ENCODE assay signal across 10 cellular contexts in genomic region chr9:106861585-106862114, GRCh38. TPM values are rescaled to one million over a fixed set of nuclear protein-coding genes. Genes with fewer than 3 reads are reported as not detected.
DNase-seq lines count a peak whose midpoint lies in the region; ATAC-seq, FAIRE-seq and TF ChIP-seq lines count a peak whose summit lies in the region.
"Had no signal": no experiment of that assay in that cellular context is flagged by ENCODE, and none has a peak within 500 bp of the region (broad histone marks: within the 10 kb centered on the region; RNA-seq: fewer than 3 reads in every experiment).

No MANE protein-coding gene starts in this region.

- H3K4me3 ChIP-seq in liver (ENCODE audit: low read depth in 1 of 3, low read length in 3 of 3) = peak overlapping the region in 2 of 3 donors; percentile 38 to 50
- H3K4me3 ChIP-seq in HepG2 (replicated peaks in 1 of 3; ENCODE audit: insufficient read depth in 1 of 3, low read depth in 2 of 3, low read length in 3 of 3) = no peak overlapping the region
- peak overlapping the region; percentile 97 for H3K4me3 ChIP-seq in endodermal cell (ENCODE audit: low read length)
- H3K4me3 ChIP-seq in naive thymus-derived CD4-positive, alpha-beta T cell (ENCODE audit: low read length) = no peak overlapping the region
- H3K4me3 ChIP-seq in CD8-positive, alpha-beta memory T cell (ENCODE audit: low read length) = no peak overlapping the region
- H3K4me3 ChIP-seq: SK-N-MC had no signal

- peak overlapping the region; percentile 79 for H3K27ac Mint-ChIP-seq in endodermal cell
- peak overlapping the region in 1 of 9 donors; percentile 24 for H3K27ac Mint-ChIP-seq in naive thymus-derived CD4-positive, alpha-beta T cell
- H3K27ac Mint-ChIP-seq in CD8-positive, alpha-beta memory T cell = no peak overlapping the region

- H3K4me3 Mint-ChIP-seq in endodermal cell = peak overlapping the region; percentile 92
- peak overlapping the region; percentile 42 to 95 (median 58) for H3K4me3 Mint-ChIP-seq in naive thymus-derived CD4-positive, alpha-beta T cell
- peak overlapping the region in 2 of 7 donors; percentile 19 to 29 for H3K4me3 Mint-ChIP-seq in CD8-positive, alpha-beta memory T cell

- no peaks in the 10 kb centered on the region for H3K36me3 ChIP-seq in liver (ENCODE audit: control insufficient read depth in 4 of 4, insufficient read depth in 3 of 4, low read depth in 1 of 4, low read length in 3 of 4)
- no peaks in the 10 kb centered on the region for H3K36me3 ChIP-seq in HepG2 (replicated peaks in 1 of 2; ENCODE audit: control insufficient read depth in 1 of 2, insufficient read depth in 2 of 2, low read length in 2 of 2)
- no peaks in the 10 kb centered on the region for H3K36me3 ChIP-seq in endodermal cell (ENCODE audit: control insufficient read depth, insufficient read depth, low read length)
- H3K36me3 ChIP-seq in naive thymus-derived CD4-positive, alpha-beta T cell (ENCODE audit: control insufficient read depth in 2 of 3, insufficient read depth in 3 of 3, low read length in 3 of 3) = no peaks in the 10 kb centered on the region
- H3K36me3 ChIP-seq in CD8-positive, alpha-beta memory T cell (ENCODE audit: insufficient read depth, low read length) = no peaks in the 10 kb centered on the region

- H3K79me2 ChIP-seq in HepG2 (ENCODE audit: insufficient read depth, low read length) = no peaks in the 10 kb centered on the region

- FAIRE-seq in HepG2 (lab: Jason Lieb, UNC) = no peak

- peak overlapping the region; percentile 24 to 27 for H3K9ac ChIP-seq in liver (ENCODE audit: low read depth in 1 of 2, low read length in 2 of 2)
- H3K9ac ChIP-seq in HepG2 (ENCODE audit: insufficient read depth, low read depth, low read length) = no peak overlapping the region
- H3K9ac ChIP-seq in endodermal cell (ENCODE audit: extremely low read depth, low read length, poor library complexity, severe bottlenecking) = peak overlapping the region; percentile 56

- H3K4me1 Mint-ChIP-seq in endodermal cell = peaks cover 26% of the 10 kb centered on the region
- H3K4me1 Mint-ChIP-seq in naive thymus-derived CD4-positive, alpha-beta T cell = peaks cover 15 to 52% (median 35%) of the 10 kb centered on the region in 7 donors
- peaks cover 4 to 10% (median 9%) of the 10 kb centered on the region in 3 donors for H3K4me1 Mint-ChIP-seq in CD8-positive, alpha-beta memory T cell

- H3K27ac ChIP-seq in liver (ENCODE audit: low read depth in 1 of 2, low read length in 2 of 2) (peak overlapping the region; percentile 73 to 80), HepG2 (ENCODE audit: extremely low read length, insufficient read depth, low read length) (no peak overlapping the region), endodermal cell (ENCODE audit: low read depth, low read length) (peak overlapping the region; percentile 86)
- H3K27ac ChIP-seq in naive thymus-derived CD4-positive, alpha-beta T cell (ENCODE audit: low read depth, low read length) = no peak overlapping the region
- H3K27ac ChIP-seq in CD8-positive, alpha-beta memory T cell (ENCODE audit: low read depth, low read length) = no peak overlapping the region
- H3K27ac ChIP-seq: SK-N-MC had no signal

- CTCF ChIA-PET in HepG2 (lab: Yijun Ruan, JAX; ENCODE audit: low intra/inter-chr PET ratio, low total read pairs) = no interaction called here
- CTCF ChIA-PET in naive thymus-derived CD4-positive, alpha-beta T cell (lab: Charles Lee) = no interaction called here
- CTCF ChIA-PET in CD8-positive, alpha-beta memory T cell (lab: Charles Lee) = no interaction called here

- BruUV-seq in HepG2 (replicated peaks; lab: Mats Ljungman, UMichigan) = no TSS peak

- no peak for TF ChIP-seq POLR2A in HepG2 (IDR thresholded peaks at IDR 0.05; ENCODE audit: insufficient read depth in 1 of 2, low read depth in 2 of 2, low read length in 2 of 2)

- in situ Hi-C loops in HepG2 (cut with HindIII; ENCODE audit: extremely low pct_ligation_motif_present, low pct_unique_long_range_greater_than_20kb) = no loop called here

- WGBS in liver = 3% methylated on average over 15 of the region's 15 CpGs
- WGBS in HepG2 (ENCODE audit: low lambda C conversion rate) = 19% methylated on average over 15 of the region's 15 CpGs
- WGBS in endodermal cell (ENCODE audit: insufficient coverage in 1 of 2, insufficient read length in 1 of 2), 2 experiments = 0% methylated on average over 4 to 14 of the region's 15 CpGs

- peaks cover 5% of the 10 kb centered on the region for H3K36me3 Mint-ChIP-seq in endodermal cell (ENCODE audit: low read depth)
- peaks cover 0 to 10% (median 5%) of the 10 kb centered on the region in 5 donors for H3K36me3 Mint-ChIP-seq in naive thymus-derived CD4-positive, alpha-beta T cell
- H3K36me3 Mint-ChIP-seq in CD8-positive, alpha-beta memory T cell = no peaks in the 10 kb centered on the region

- no peak overlapping the region for H2AFZ ChIP-seq in HepG2 (ENCODE audit: low read length)

- no peaks in the 10 kb centered on the region for H3K9me3 Mint-ChIP-seq in endodermal cell
- peaks cover 0 to 27% (median 6%) of the 10 kb centered on the region in 11 donors for H3K9me3 Mint-ChIP-seq in naive thymus-derived CD4-positive, alpha-beta T cell
- H3K9me3 Mint-ChIP-seq in CD8-positive, alpha-beta memory T cell = peaks cover 10 to 37% (median 16%) of the 10 kb centered on the region in 5 donors

- TF ChIP-seq CTCF in liver (IDR thresholded peaks at IDR 0.05; ENCODE audit: low read depth, low read length, missing input control) = no peak
- no peak for TF ChIP-seq CTCF in HepG2 (CRISPR knock-in tag; IDR thresholded peaks at IDR 0.05)
- TF ChIP-seq CTCF in endodermal cell (conservative IDR thresholded peaks at IDR 0.05) = peak; percentile 9

- TF ChIP-seq RAD21 in liver (IDR thresholded peaks at IDR 0.05) = no peak
- TF ChIP-seq RAD21 in HepG2 (CRISPR knock-in tag; IDR thresholded peaks at IDR 0.05) = no peak

- H3K4me1 ChIP-seq in liver (ENCODE audit: control insufficient read depth in 4 of 4, insufficient read depth in 4 of 4, low read length in 3 of 4) (peaks cover 8 to 48% (median 33%) of the 10 kb centered on the region in 4 donors), HepG2 (ENCODE audit: insufficient read depth, low read length) (no peaks in the 10 kb centered on the region), endodermal cell (ENCODE audit: control insufficient read depth, insufficient read depth, low read length) (peaks cover 3% of the 10 kb centered on the region)
- H3K4me1 ChIP-seq in naive thymus-derived CD4-positive, alpha-beta T cell (ENCODE audit: control insufficient read depth in 2 of 2, insufficient read depth in 2 of 2, low read length in 2 of 2) = no peaks in the 10 kb centered on the region
- peaks cover 5% of the 10 kb centered on the region for H3K4me1 ChIP-seq in CD8-positive, alpha-beta memory T cell (ENCODE audit: insufficient read depth, low read length)

- H4K20me1 ChIP-seq in HepG2 (ENCODE audit: insufficient read depth, low read length) = no peaks in the 10 kb centered on the region

- TF ChIP-seq EP300 in HepG2 (IDR thresholded peaks at IDR 0.05; ENCODE audit: low read depth in 2 of 2, low read length in 2 of 2) (no peak), HepG2 (CRISPR knock-in tag; IDR thresholded peaks at IDR 0.05; ENCODE audit: borderline replicate concordance) (no peak)

- H3K27me3 Mint-ChIP-seq in endodermal cell (ENCODE audit: insufficient read depth) = peaks cover 24% of the 10 kb centered on the region
- peaks cover 79 to 83% (median 82%) of the 10 kb centered on the region in 5 donors for H3K27me3 Mint-ChIP-seq in naive thymus-derived CD4-positive, alpha-beta T cell
- H3K27me3 Mint-ChIP-seq in CD8-positive, alpha-beta memory T cell = peaks cover 37 to 67% of the 10 kb centered on the region in 2 donors

- H3K27me3 ChIP-seq in liver (ENCODE audit: control insufficient read depth in 4 of 4, insufficient read depth in 4 of 4, low read length in 3 of 4) (peaks cover 0 to 18% (median 9%) of the 10 kb centered on the region in 4 donors), HepG2 (ENCODE audit: control insufficient read depth in 1 of 2, insufficient read depth in 2 of 2, low read length in 2 of 2) (peaks cover 0 to 37% of the 10 kb centered on the region in 2 experiments; a peak in 3 of 5 replicates), endodermal cell (ENCODE audit: control insufficient read depth, insufficient read depth, low read length, poor library complexity, severe bottlenecking) (peaks cover 23% of the 10 kb centered on the region)
- H3K27me3 ChIP-seq in naive thymus-derived CD4-positive, alpha-beta T cell (ENCODE audit: control insufficient read depth in 2 of 2, insufficient read depth in 2 of 2, low read length in 2 of 2) = peaks cover 4 to 17% of the 10 kb centered on the region in 2 donors
- no peaks in the 10 kb centered on the region for H3K27me3 ChIP-seq in CD8-positive, alpha-beta memory T cell (ENCODE audit: insufficient read depth, low read length, poor library complexity, severe bottlenecking)

- POLR2A ChIA-PET in HepG2 (lab: Yijun Ruan, JAX) = no interaction called here
- POLR2A ChIA-PET in naive thymus-derived CD4-positive, alpha-beta T cell (lab: Charles Lee) = interaction anchor here (0.7 kb wide), 1 partner anchor 87 kb away, joined by 3 read pairs; no protein-coding TSS in a partner anchor
- POLR2A ChIA-PET in CD8-positive, alpha-beta memory T cell (lab: Charles Lee) = no interaction called here

- intact Hi-C loops in HepG2 (cut with micrococcal nuclease; ENCODE audit: unreplicated experiment) = no loop called here
- intact Hi-C loops in naive thymus-derived CD4-positive, alpha-beta T cell (cut with micrococcal nuclease) = loop anchor here in 1 of 2 donors (2.0 kb wide), 1 partner anchor 59 kb away; no protein-coding TSS in a partner anchor

- H3K9me3 ChIP-seq in liver (ENCODE audit: control insufficient read depth in 4 of 4, low read length in 3 of 4) (no peaks in the 10 kb centered on the region), HepG2 (ENCODE audit: low read length) (no peaks in the 10 kb centered on the region), endodermal cell (ENCODE audit: control insufficient read depth, low read length) (no peaks in the 10 kb centered on the region)
- no peaks in the 10 kb centered on the region for H3K9me3 ChIP-seq in naive thymus-derived CD4-positive, alpha-beta T cell (ENCODE audit: control insufficient read depth in 2 of 3, low read length in 3 of 3)
- no peaks in the 10 kb centered on the region for H3K9me3 ChIP-seq in CD8-positive, alpha-beta memory T cell (ENCODE audit: low read length)

- no peak for ATAC-seq in HepG2
- ATAC-seq in naive thymus-derived CD4-positive, alpha-beta T cell = no peak

- DNase-seq in HepG2 (ENCODE audit: low spot score) (no peak), endodermal cell (peak; percentile 54), GF-D8 (lab: John Stamatoyannopoulos, UW) (no peak)
- no peak for DNase-seq in naive thymus-derived CD4-positive, alpha-beta T cell
- no peak for DNase-seq in CD8-positive, alpha-beta memory T cell
- no peak for DNase-seq in stimulated activated naive CD4-positive, alpha-beta T cell treated with Interleukin-2 at 50 U/mL for 16 hours (lab: John Stamatoyannopoulos, UW)
- no peak for DNase-seq in activated CD4-positive, alpha-beta T cell treated with anti-CD3 and anti-CD28 coated beads for 4 hours
- DNase-seq: stimulated activated CD4-positive, alpha-beta T cell treated with anti-CD3 and anti-CD28 coated beads, Interleukin-4, amount 100 ng/mL, for 4 hours had no signal

- no peak overlapping the region for H3K4me2 ChIP-seq in HepG2 (ENCODE audit: low read depth, low read length)

RNA-seq across cellular contexts. Expression of gene ZNF462, which starts 1.3 kb away (rescaled TPM):
- 1 to 10 TPM; 2.0 to 2.1 TPM for total RNA-seq in liver
- polyA plus RNA-seq in liver = under 1 TPM; 0.35 to 0.78 TPM
- total RNA-seq in HepG2 (2016; rRNA removed; fragmentation: Illumina TruSeq; extraction: Trizol) = not detected in 2 replicates
- not detected in 2 replicates for total RNA-seq in HepG2 (2016; cell fraction: cytosol; rRNA removed; fragmentation: Illumina TruSeq; extraction: Trizol; ENCODE audit: low read depth)
- total RNA-seq in HepG2 (2016; cell fraction: insoluble cytoplasmic fraction; rRNA removed; fragmentation: Illumina TruSeq; extraction: Trizol) = not detected in 2 replicates
- not detected in 2 replicates for total RNA-seq in HepG2 (2016; cell fraction: membrane; rRNA removed; fragmentation: Illumina TruSeq; extraction: Trizol)
- total RNA-seq in HepG2 (2016; cell fraction: nucleus; rRNA removed; fragmentation: Illumina TruSeq; extraction: Trizol) = not detected in 2 replicates
- not detected in 2 replicates for polyA plus RNA-seq in HepG2 (2011; rRNA removed)
- not detected in 2 replicates for polyA plus RNA-seq in HepG2 (2011; cell fraction: cytosol; rRNA removed)
- polyA plus RNA-seq in HepG2 (2011; cell fraction: nucleus; rRNA removed) = 0.02 TPM in 1 of 2 replicates, not detected in the other
- not detected in 2 replicates for polyA plus RNA-seq in HepG2 (2012)
- not detected in 2 replicates for polyA plus RNA-seq in HepG2 (2016; cell fraction: cytosol; fragmentation: Illumina TruSeq; extraction: Trizol; ENCODE audit: low read depth)
- polyA plus RNA-seq in HepG2 (2016; cell fraction: insoluble cytoplasmic fraction; fragmentation: Illumina TruSeq; extraction: Trizol; ENCODE audit: low read depth) = not detected in 2 replicates
- not detected in 2 replicates for polyA plus RNA-seq in HepG2 (2016; cell fraction: membrane; fragmentation: Illumina TruSeq; extraction: Trizol; ENCODE audit: low read depth)
- polyA plus RNA-seq in HepG2 (2016; cell fraction: nucleus; fragmentation: Illumina TruSeq; extraction: Trizol; ENCODE audit: insufficient read depth, low read depth) = not detected in 2 replicates
- 5.4 TPM in 1 of 2 replicates, not detected in the other for polyA minus RNA-seq in HepG2 (2011; rRNA and poly(A)+ RNA removed; ENCODE audit: low replicate concordance)
- not detected in 2 replicates for polyA minus RNA-seq in HepG2 (2011; cell fraction: cytosol; rRNA and poly(A)+ RNA removed)
- not detected in 2 replicates for polyA minus RNA-seq in HepG2 (2011; cell fraction: nucleus; rRNA and poly(A)+ RNA removed)
- 10 to 100 TPM; 68.2 to 88.4 TPM for total RNA-seq in endodermal cell
- 37.8 TPM for polyA plus RNA-seq in endodermal cell (2013, experiment 1 of 2)
- 41.0 TPM for polyA plus RNA-seq in endodermal cell (2013, experiment 2 of 2)
- 1 to 10 TPM in 2 of 5 experiments, under 1 TPM in 3; 0.11 to 3.2 (median 0.57) TPM for total RNA-seq in naive thymus-derived CD4-positive, alpha-beta T cell
- under 1 TPM in 1 of 2 donors, not detected in 1; 0.48 TPM for polyA plus RNA-seq in naive thymus-derived CD4-positive, alpha-beta T cell
- under 1 TPM; 0.13 to 0.18 TPM for total RNA-seq in CD8-positive, alpha-beta memory T cell
- polyA plus RNA-seq in CD8-positive, alpha-beta memory T cell = not detected

Comparison
In these comparisons a context has a peak if more than half of its experiments do, and no peak if none do; other contexts are left out.
1. H3K27ac ChIP-seq: peak in liver (2 of 2) and endodermal cell (single experiment); none in HepG2 (single experiment), naive thymus-derived CD4-positive, alpha-beta T cell (single experiment) and CD8-positive, alpha-beta memory T cell (single experiment).
2. H3K4me3 ChIP-seq: peak in liver (2 of 3) and endodermal cell (single experiment); none in HepG2 (0 of 3), naive thymus-derived CD4-positive, alpha-beta T cell (single experiment) and CD8-positive, alpha-beta memory T cell (single experiment).
3. RNA of gene ZNF462, which starts 1.3 kb away (total RNA-seq): 68.2 to 88.4 TPM in endodermal cell; 2.0 to 2.1 TPM in liver, 0.11 to 3.2 TPM in naive thymus-derived CD4-positive, alpha-beta T cell, 0.13 to 0.18 TPM in CD8-positive, alpha-beta memory T cell and not detected in HepG2; every median in the first group is over 10 times any median in the second.